In the genomic region with DNA sequence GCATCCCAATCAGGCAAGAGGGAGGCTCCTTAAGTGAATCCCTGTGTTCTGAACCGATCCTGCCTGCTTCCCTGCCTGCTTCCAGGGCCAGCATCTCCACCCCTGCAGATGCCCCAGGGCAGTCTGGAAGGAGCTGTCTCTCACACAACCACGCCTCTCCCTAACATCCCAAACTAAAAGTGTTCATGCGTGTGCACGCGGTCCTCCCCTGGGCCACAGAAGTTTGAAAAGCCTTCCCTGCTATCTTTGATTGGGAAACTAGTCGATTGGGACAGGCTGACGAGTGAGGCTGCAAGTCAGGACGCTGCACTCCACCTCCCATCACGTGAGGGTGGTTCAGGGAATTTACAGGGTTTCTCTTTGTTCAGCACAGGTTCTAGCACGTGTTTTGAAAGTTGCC, we compare ENCODE assay signal across 1 cellular context.
TF ChIP-seq lines count a peak whose summit lies in the region.

No MANE protein-coding gene starts in this region.

TF ChIP-seq in GM23338, 12 proteins besides CTCF, POLR2A, EP300 and RAD21 (continued from another document):
- no peak for TF ChIP-seq REST (IDR thresholded peaks at IDR 0.05; ENCODE audit: unreplicated experiment)
- TF ChIP-seq JUNB (IDR thresholded peaks at IDR 0.05; ENCODE audit: unreplicated experiment), result no peak
- no peak for TF ChIP-seq EZH2phosphoT487 (IDR thresholded peaks at IDR 0.05; ENCODE audit: unreplicated experiment)
- no peak for TF ChIP-seq ZNF462 (CRISPR knock-in tag; IDR thresholded peaks at IDR 0.05)
- TF ChIP-seq CREB1 (CRISPR knock-in tag; IDR thresholded peaks at IDR 0.05; ENCODE audit: low read depth), result no peak
TF ChIP-seq in GM23338: peak in this region for 0.
